Comparison of ENCODE assay signal across 9 cellular contexts in genomic region chr16:2981177-2981898, GRCh38. TPM values are rescaled to one million over a fixed set of nuclear protein-coding genes. Genes with fewer than 3 reads are reported as not detected.
A peak's percentile ranks its signal among the peaks of the same experiment; 100 is the strongest.
DNase-seq lines count a peak whose midpoint lies in the region; ATAC-seq, FAIRE-seq and TF ChIP-seq lines count a peak whose summit lies in the region.
"Had no signal": no experiment of that assay in that cellular context is flagged by ENCODE, and none has a peak within 500 bp of the region (broad histone marks: within the 10 kb centered on the region; RNA-seq: fewer than 3 reads in every experiment).

No MANE protein-coding gene starts in this region.

- TF ChIP-seq POLR2A in K562 (conservative IDR thresholded peaks at IDR 0.05) = peak; percentile 84

- intact Hi-C loops in K562 (cut with micrococcal nuclease) = loop anchor here (2.0 to 5.0 kb wide), 3 partner anchors 54 to 109 kb away; no protein-coding TSS in a partner anchor
- intact Hi-C loops in kidney (cut with DNase I) = no loop called here

- FAIRE-seq in K562 (lab: Jason Lieb, UNC) (peak; percentile 92), kidney (lab: Jason Lieb, UNC) (no peak), HTR-8/SVneo (lab: Jason Lieb, UNC) (no peak)

- H3K4me1 ChIP-seq in K562 (replicated peaks in 1 of 2; ENCODE audit: control insufficient read depth in 2 of 2, insufficient read depth in 2 of 2, low read length in 2 of 2) (peaks cover 19 to 77% of the 10 kb centered on the region in 2 experiments), kidney (ENCODE audit: control insufficient read depth in 1 of 2, insufficient read depth in 1 of 2, low read depth in 1 of 2, low read length in 2 of 2) (peaks cover 0 to 6% of the 10 kb centered on the region in 2 donors)

- no peak for DNase-seq in Jurkat, Clone E6-1 (ENCODE audit: low read depth, low spot score)
- DNase-seq in K562 (ENCODE audit: extremely low read depth in 1 of 4, low spot score in 3 of 4) (peak; percentile 58 to 89 (median 76)), naive B cell (no peak), kidney (no peak), HTR-8/SVneo (ENCODE audit: insufficient read length, low spot score) (no peak), NCI-H2029 (lab: John Stamatoyannopoulos, UW) (no peak), GM20000 (ENCODE audit: low spot score) (no peak)
- DNase-seq: NCI-H1092 had no signal

- H3K9me3 ChIP-seq in K562 (replicated peaks; ENCODE audit: control insufficient read depth, insufficient read depth, low read depth, low read length) (no peaks in the 10 kb centered on the region), kidney (ENCODE audit: control insufficient read depth in 1 of 2, low read length in 2 of 2) (no peaks in the 10 kb centered on the region)

- TF ChIP-seq EP300 in K562 (IDR thresholded peaks at IDR 0.05; ENCODE audit: low read length) = peak; percentile 51

- 1% methylated on average over 31 of the region's 33 CpGs for WGBS in K562 (ENCODE audit: insufficient coverage, low coverage, missing lambda C conversion rate)

- in situ Hi-C loops in K562 (cut with MboI) = no loop called here

- H3K4me2 ChIP-seq in K562 (ENCODE audit: insufficient read depth, low read length) = peak overlapping the region; percentile 97

- 0 out of 4 replicates have a peak, but pooled peaks of 1 of the 2 experiments have one; percentile 1 for TF ChIP-seq RAD21 in K562 (CRISPR knock-in tag; conservative IDR thresholded peaks at IDR 0.05 in 1 of 2, IDR thresholded peaks at IDR 0.05 in 1 of 2)

- peaks cover 32% of the 10 kb centered on the region; the same call in 2 of the 3 replicates for H3K36me3 ChIP-seq in K562 (ENCODE audit: control insufficient read depth, insufficient read depth, low read length)
- H3K36me3 ChIP-seq in kidney (ENCODE audit: control insufficient read depth in 1 of 2, insufficient read depth in 2 of 2, low read length in 2 of 2) = no peaks in the 10 kb centered on the region

- peaks cover 44% of the 10 kb centered on the region for H3K79me2 ChIP-seq in K562 (ENCODE audit: control insufficient read depth, insufficient read depth, low read length)

- peak; percentile 59 for ATAC-seq in K562
- ATAC-seq in naive B cell (ENCODE audit: low read depth in 2 of 2) = no peak

- peak overlapping the region; percentile 72 for H2AFZ ChIP-seq in K562 (ENCODE audit: low read depth, low read length)

- no TSS peak for BruUV-seq in K562 (replicated peaks; lab: Mats Ljungman, UMichigan)

- H3K9me1 ChIP-seq in K562 (ENCODE audit: control insufficient read depth, insufficient read depth, low read length) = no peaks in the 10 kb centered on the region

- H3K27ac Mint-ChIP-seq in naive B cell = peak overlapping the region in 5 of 6 donors; percentile 21 to 91 (median 52)

- peaks cover 0 to 4% (median under 1%) of the 10 kb centered on the region in 3 donors for H3K27me3 Mint-ChIP-seq in naive B cell

- TF ChIP-seq CTCF in C4-2B (conservative IDR thresholded peaks at IDR 0.05) (no peak), K562 (IDR thresholded peaks at IDR 0.05 in 2 of 3, conservative IDR thresholded peaks at IDR 0.05 in 1 of 3; ENCODE audit: insufficient read depth in 2 of 3, low read depth in 1 of 3, low read length in 3 of 3) (no peak), kidney (IDR thresholded peaks at IDR 0.05; ENCODE audit: borderline replicate concordance, extremely low read depth, insufficient read depth) (no peak), GM20000 (IDR thresholded peaks at IDR 0.05; ENCODE audit: extremely low read depth, missing control alignments) (no peak)

- H3K27me3 ChIP-seq in K562 (ENCODE audit: control insufficient read depth in 2 of 2, insufficient read depth in 2 of 2, low read length in 2 of 2) = no peaks in the 10 kb centered on the region

- H3K9ac ChIP-seq in K562 (ENCODE audit: insufficient read depth in 1 of 2, low read depth in 2 of 2, low read length in 2 of 2) (peak overlapping the region; percentile 97 to 100), kidney (ENCODE audit: low read length in 2 of 2) (no peak overlapping the region)

- H3K4me3 Mint-ChIP-seq in naive B cell = peak overlapping the region; percentile 78 to 93 (median 84)

- H3K4me3 ChIP-seq in Jurkat, Clone E6-1 (ENCODE audit: low read length) = peak overlapping the region; percentile 82
- H3K4me3 ChIP-seq in K562 (peak overlapping the region; percentile 63), kidney (ENCODE audit: low read length in 2 of 2) (peak overlapping the region in 1 of 2 donors; percentile 87)

- no peaks in the 10 kb centered on the region for H3K36me3 Mint-ChIP-seq in naive B cell

- POLR2A ChIA-PET in K562 (lab: Yijun Ruan, JAX) = interaction anchor here (0.6 to 3.5 kb wide), 14 partner anchors 9 to 378 kb away, joined by 3 to 23 read pairs (median 4); partner anchors contain the start of genes FLYWCH2 and PAQR4

- H4K20me1 ChIP-seq in K562 (replicated peaks; ENCODE audit: control insufficient read depth, insufficient read depth, low read length) = no peaks in the 10 kb centered on the region

- CTCF ChIA-PET in K562 (lab: Yijun Ruan, JAX; ENCODE audit: low intra/inter-chr PET ratio) = interaction anchor here (0.6 kb wide), 1 partner anchor 1327 kb away, joined by 3 read pairs; no protein-coding TSS in a partner anchor

- H3K9me3 Mint-ChIP-seq in naive B cell = no peaks in the 10 kb centered on the region

- H3K4me1 Mint-ChIP-seq in naive B cell = peaks cover 13 to 29% (median 23%) of the 10 kb centered on the region in 3 donors

- H3K27ac ChIP-seq in C4-2B = peak overlapping the region; percentile 94
- peak overlapping the region; percentile 99 for H3K27ac ChIP-seq in K562 (ENCODE audit: extremely low read depth, low read depth, low read length)
- H3K27ac ChIP-seq in kidney (ENCODE audit: low read depth in 2 of 2, low read length in 2 of 2) = no peak overlapping the region

RNA-seq across cellular contexts. Expression of gene PKMYT1, which starts 1.1 kb away (rescaled TPM):
- 147 TPM for polyA plus RNA-seq in Jurkat, Clone E6-1 (2012; ENCODE audit: insufficient read depth, insufficient read length)
- total RNA-seq in K562 (2011; cell fraction: chromatin; rRNA removed; ENCODE audit: low replicate concordance) = 71.6 and 270 TPM in 2 replicates
- 273 and 293 TPM in 2 replicates for total RNA-seq in K562 (2011; cell fraction: nucleolus; rRNA removed)
- 141 and 143 TPM in 2 replicates for total RNA-seq in K562 (2011; cell fraction: nucleoplasm; rRNA removed)
- total RNA-seq in K562 (2014; rRNA removed) (85.5 and 110 TPM in 2 replicates), K562 (2014; rRNA removed; fragmentation: Illumina TruSeq; extraction: Trizol) (19.7 and 21.6 TPM in 2 replicates), K562 (2015; rRNA removed; fragmentation: Illumina TruSeq; extraction: Trizol) (37.8 and 42.5 TPM in 2 replicates), K562 (2021) (187 and 201 TPM in 2 replicates), kidney (2.2 TPM)
- polyA plus RNA-seq in K562 (2011; rRNA removed) (18.7 and 48.0 TPM in 2 replicates), K562 (2014; fragmentation: Illumina TruSeq; extraction: Trizol) (45.6 and 100 TPM in 2 replicates), K562 (2014; fragmentation: Nextera tagmentation; extraction: Ambion mirVana) (10 to 100 TPM in 1 of 2 experiments, 1 to 10 TPM in 1; 8.7 to 12.8 TPM), K562 (2014; rRNA removed) (84.1 and 112 TPM in 2 replicates), naive B cell (ENCODE audit: low read depth in 6 of 6) (under 1 TPM in 4 of 6 donors, not detected in 2; 0.45 to 0.88 (median 0.62) TPM), kidney (ENCODE audit: insufficient read depth, low read depth, low replicate concordance) (0.97 TPM)
- polyA plus RNA-seq in K562 (2011; cell fraction: cytosol; rRNA removed) = 32.9 and 123 TPM in 2 replicates
- 203 and 375 TPM in 2 replicates for polyA plus RNA-seq in K562 (2011; cell fraction: nucleus; rRNA removed)
- polyA plus RNA-seq in K562 (2012) = 106 and 151 TPM in 2 replicates
- polyA minus RNA-seq in K562 (2011; rRNA and poly(A)+ RNA removed) = 6.2 and 8.2 TPM in 2 replicates
- 33.3 and 34.1 TPM in 2 replicates for polyA minus RNA-seq in K562 (2011; cell fraction: cytosol; rRNA and poly(A)+ RNA removed)
- 65.0 and 81.9 TPM in 2 replicates for polyA minus RNA-seq in K562 (2011; cell fraction: nucleus; rRNA and poly(A)+ RNA removed)

RNA-seq across cellular contexts. Expression of gene PAQR4, which starts 12.2 kb away (rescaled TPM):
- polyA plus RNA-seq in Jurkat, Clone E6-1 (2012; ENCODE audit: insufficient read depth, insufficient read length) = 33.2 TPM
- total RNA-seq in K562 (2011; cell fraction: chromatin; rRNA removed; ENCODE audit: low replicate concordance) = 19.5 and 61.4 TPM in 2 replicates
- total RNA-seq in K562 (2011; cell fraction: nucleolus; rRNA removed) = 51.0 and 53.6 TPM in 2 replicates
- 31.3 and 34.3 TPM in 2 replicates for total RNA-seq in K562 (2011; cell fraction: nucleoplasm; rRNA removed)
- total RNA-seq in K562 (2014; rRNA removed) (25.3 and 30.1 TPM in 2 replicates), K562 (2014; rRNA removed; fragmentation: Illumina TruSeq; extraction: Trizol) (8.2 and 10.7 TPM in 2 replicates), K562 (2015; rRNA removed; fragmentation: Illumina TruSeq; extraction: Trizol) (19.5 and 22.0 TPM in 2 replicates), K562 (2021) (40.4 TPM in 2 replicates), kidney (5.9 TPM)
- polyA plus RNA-seq in K562 (2011; rRNA removed) (11.6 and 14.6 TPM in 2 replicates), K562 (2014; fragmentation: Illumina TruSeq; extraction: Trizol) (21.1 and 27.8 TPM in 2 replicates), K562 (2014; fragmentation: Nextera tagmentation; extraction: Ambion mirVana) (1 to 10 TPM in 1 of 2 experiments, under 1 TPM in 1; 0.62 to 1.0 TPM), K562 (2014; rRNA removed) (28.9 and 31.6 TPM in 2 replicates), naive B cell (ENCODE audit: low read depth in 6 of 6) (1 to 10 TPM in 3 of 6 donors, under 1 TPM in 2, not detected in 1; 0.43 to 1.3 (median 1.1) TPM), kidney (ENCODE audit: insufficient read depth, low read depth, low replicate concordance) (3.5 TPM)
- 16.4 and 41.9 TPM in 2 replicates for polyA plus RNA-seq in K562 (2011; cell fraction: cytosol; rRNA removed)
- 40.3 and 69.3 TPM in 2 replicates for polyA plus RNA-seq in K562 (2011; cell fraction: nucleus; rRNA removed)
- polyA plus RNA-seq in K562 (2012) = 21.4 and 26.0 TPM in 2 replicates
- 4.7 and 8.4 TPM in 2 replicates for polyA minus RNA-seq in K562 (2011; rRNA and poly(A)+ RNA removed)
- 13.9 and 18.4 TPM in 2 replicates for polyA minus RNA-seq in K562 (2011; cell fraction: cytosol; rRNA and poly(A)+ RNA removed)
- polyA minus RNA-seq in K562 (2011; cell fraction: nucleus; rRNA and poly(A)+ RNA removed) = 10.0 and 12.0 TPM in 2 replicates

RNA-seq across cellular contexts. Expression of gene KREMEN2, which starts 17.3 kb away (rescaled TPM):
- 0.82 TPM for polyA plus RNA-seq in Jurkat, Clone E6-1 (2012; ENCODE audit: insufficient read depth, insufficient read length)
- 1.7 and 9.3 TPM in 2 replicates for total RNA-seq in K562 (2011; cell fraction: chromatin; rRNA removed; ENCODE audit: low replicate concordance)
- 17.9 and 19.0 TPM in 2 replicates for total RNA-seq in K562 (2011; cell fraction: nucleolus; rRNA removed)
- total RNA-seq in K562 (2011; cell fraction: nucleoplasm; rRNA removed) = 5.8 and 6.7 TPM in 2 replicates
- 7.7 and 8.6 TPM in 2 replicates for total RNA-seq in K562 (2014; rRNA removed)
- 0.67 and 0.84 TPM in 2 replicates for total RNA-seq in K562 (2014; rRNA removed; fragmentation: Illumina TruSeq; extraction: Trizol)
- total RNA-seq in K562 (2015; rRNA removed; fragmentation: Illumina TruSeq; extraction: Trizol) = 1.5 and 2.0 TPM in 2 replicates
- 7.6 and 8.2 TPM in 2 replicates for total RNA-seq in K562 (2021)
- polyA plus RNA-seq in K562 (2011; rRNA removed) = 1.4 and 3.1 TPM in 2 replicates
- 3.1 and 10.2 TPM in 2 replicates for polyA plus RNA-seq in K562 (2011; cell fraction: cytosol; rRNA removed)
- 14.7 and 20.3 TPM in 2 replicates for polyA plus RNA-seq in K562 (2011; cell fraction: nucleus; rRNA removed)
- 1.2 and 3.0 TPM in 2 replicates for polyA plus RNA-seq in K562 (2012)
- 0.25 and 1.5 TPM in 2 replicates for polyA plus RNA-seq in K562 (2014; fragmentation: Illumina TruSeq; extraction: Trizol)
- polyA plus RNA-seq in K562 (2014; fragmentation: Nextera tagmentation; extraction: Ambion mirVana) = under 1 TPM in 1 of 2 experiments, not detected in 1; 0.04 TPM
- 7.1 and 7.5 TPM in 2 replicates for polyA plus RNA-seq in K562 (2014; rRNA removed)
- polyA minus RNA-seq in K562 (2011; rRNA and poly(A)+ RNA removed) = 0.21 and 0.30 TPM in 2 replicates
- 2.8 and 2.9 TPM in 2 replicates for polyA minus RNA-seq in K562 (2011; cell fraction: cytosol; rRNA and poly(A)+ RNA removed)
- polyA minus RNA-seq in K562 (2011; cell fraction: nucleus; rRNA and poly(A)+ RNA removed) = 2.4 and 2.9 TPM in 2 replicates
- 1 to 10 TPM in 3 of 6 donors, under 1 TPM in 2, not detected in 1; 0.25 to 4.4 (median 1.2) TPM for polyA plus RNA-seq in naive B cell (ENCODE audit: low read depth in 6 of 6)
- not detected for total RNA-seq in kidney
- polyA plus RNA-seq in kidney (ENCODE audit: insufficient read depth, low read depth, low replicate concordance) = not detected

RNA-seq across cellular contexts. Expression of gene CLDN9, which starts 31.4 kb away (rescaled TPM):
- not detected for polyA plus RNA-seq in Jurkat, Clone E6-1 (2012; ENCODE audit: insufficient read depth, insufficient read length)
- total RNA-seq in K562 (2011; cell fraction: chromatin; rRNA removed; ENCODE audit: low replicate concordance) = 0.99 and 3.1 TPM in 2 replicates
- 2.0 and 3.0 TPM in 2 replicates for total RNA-seq in K562 (2011; cell fraction: nucleolus; rRNA removed)
- 1.1 and 1.5 TPM in 2 replicates for total RNA-seq in K562 (2011; cell fraction: nucleoplasm; rRNA removed)
- total RNA-seq in K562 (2014; rRNA removed) = 0.12 TPM in 1 of 2 replicates, not detected in the other
- not detected in 2 replicates for total RNA-seq in K562 (2014; rRNA removed; fragmentation: Illumina TruSeq; extraction: Trizol)
- 0.15 and 0.22 TPM in 2 replicates for total RNA-seq in K562 (2015; rRNA removed; fragmentation: Illumina TruSeq; extraction: Trizol)
- 0.40 and 0.44 TPM in 2 replicates for total RNA-seq in K562 (2021)
- 0.18 and 0.27 TPM in 2 replicates for polyA plus RNA-seq in K562 (2011; rRNA removed)
- 0.29 and 0.36 TPM in 2 replicates for polyA plus RNA-seq in K562 (2011; cell fraction: cytosol; rRNA removed)
- polyA plus RNA-seq in K562 (2011; cell fraction: nucleus; rRNA removed) = 1.6 and 2.9 TPM in 2 replicates
- polyA plus RNA-seq in K562 (2012) = 0.79 and 2.7 TPM in 2 replicates
- polyA plus RNA-seq in K562 (2014; fragmentation: Illumina TruSeq; extraction: Trizol) = 0.10 and 0.12 TPM in 2 replicates
- not detected for polyA plus RNA-seq in K562 (2014; fragmentation: Nextera tagmentation; extraction: Ambion mirVana)
- 0.16 and 0.24 TPM in 2 replicates for polyA plus RNA-seq in K562 (2014; rRNA removed)
- 0.09 and 0.18 TPM in 2 replicates for polyA minus RNA-seq in K562 (2011; rRNA and poly(A)+ RNA removed)
- polyA minus RNA-seq in K562 (2011; cell fraction: cytosol; rRNA and poly(A)+ RNA removed) = 1.1 TPM in 1 of 2 replicates, not detected in the other
- 0.54 and 1.00 TPM in 2 replicates for polyA minus RNA-seq in K562 (2011; cell fraction: nucleus; rRNA and poly(A)+ RNA removed)
- not detected for polyA plus RNA-seq in naive B cell (ENCODE audit: low read depth in 6 of 6)
- total RNA-seq in kidney = 0.60 TPM
- polyA plus RNA-seq in kidney (ENCODE audit: insufficient read depth, low read depth, low replicate concordance) = not detected

RNA-seq across cellular contexts. Expression of gene CLDN6, which starts 36.6 kb away (rescaled TPM):
- polyA plus RNA-seq in Jurkat, Clone E6-1 (2012; ENCODE audit: insufficient read depth, insufficient read length) = not detected
- total RNA-seq in K562 (2011; cell fraction: chromatin; rRNA removed; ENCODE audit: low replicate concordance) = 0.53 and 0.65 TPM in 2 replicates
- total RNA-seq in K562 (2011; cell fraction: nucleolus; rRNA removed) = 2.2 and 2.5 TPM in 2 replicates
- total RNA-seq in K562 (2011; cell fraction: nucleoplasm; rRNA removed) = 0.73 and 0.76 TPM in 2 replicates
- total RNA-seq in K562 (2014; rRNA removed) (0.23 and 0.49 TPM in 2 replicates), K562 (2014; rRNA removed; fragmentation: Illumina TruSeq; extraction: Trizol) (0.22 and 0.38 TPM in 2 replicates), K562 (2015; rRNA removed; fragmentation: Illumina TruSeq; extraction: Trizol) (0.26 TPM in 1 of 2 replicates, not detected in the other), K562 (2021) (0.75 and 1.1 TPM in 2 replicates), kidney (0.47 TPM)
- polyA plus RNA-seq in K562 (2011; rRNA removed) (0.56 and 0.93 TPM in 2 replicates), K562 (2014; fragmentation: Illumina TruSeq; extraction: Trizol) (0.45 and 0.83 TPM in 2 replicates), K562 (2014; fragmentation: Nextera tagmentation; extraction: Ambion mirVana) (not detected), K562 (2014; rRNA removed) (0.20 and 0.32 TPM in 2 replicates), naive B cell (ENCODE audit: low read depth in 6 of 6) (not detected), kidney (ENCODE audit: insufficient read depth, low read depth, low replicate concordance) (not detected)
- polyA plus RNA-seq in K562 (2011; cell fraction: cytosol; rRNA removed) = 0.58 and 1.1 TPM in 2 replicates
- polyA plus RNA-seq in K562 (2011; cell fraction: nucleus; rRNA removed) = 0.24 and 0.42 TPM in 2 replicates
- polyA plus RNA-seq in K562 (2012) = 0.49 and 1.1 TPM in 2 replicates
- polyA minus RNA-seq in K562 (2011; rRNA and poly(A)+ RNA removed) = 0.32 and 0.39 TPM in 2 replicates
- polyA minus RNA-seq in K562 (2011; cell fraction: cytosol; rRNA and poly(A)+ RNA removed) = 1.0 and 2.1 TPM in 2 replicates
- polyA minus RNA-seq in K562 (2011; cell fraction: nucleus; rRNA and poly(A)+ RNA removed) = not detected in 2 replicates

Comparison
In these comparisons a context has a peak if more than half of its experiments do, and no peak if none do; other contexts are left out.
1. H3K27ac ChIP-seq: peak in C4-2B (single experiment) and K562 (single experiment); none in kidney (0 of 2).
2. DNase-seq: peak in K562 (4 of 4); none in Jurkat, Clone E6-1 (single experiment), naive B cell (single experiment), kidney (single experiment), HTR-8/SVneo (single experiment), NCI-H2029 (single experiment) and GM20000 (single experiment).
3. H3K9ac ChIP-seq: peak in K562 (2 of 2); none in kidney (0 of 2).